Comparison of ENCODE assay signal across 8 cellular contexts in the genomic region with DNA sequence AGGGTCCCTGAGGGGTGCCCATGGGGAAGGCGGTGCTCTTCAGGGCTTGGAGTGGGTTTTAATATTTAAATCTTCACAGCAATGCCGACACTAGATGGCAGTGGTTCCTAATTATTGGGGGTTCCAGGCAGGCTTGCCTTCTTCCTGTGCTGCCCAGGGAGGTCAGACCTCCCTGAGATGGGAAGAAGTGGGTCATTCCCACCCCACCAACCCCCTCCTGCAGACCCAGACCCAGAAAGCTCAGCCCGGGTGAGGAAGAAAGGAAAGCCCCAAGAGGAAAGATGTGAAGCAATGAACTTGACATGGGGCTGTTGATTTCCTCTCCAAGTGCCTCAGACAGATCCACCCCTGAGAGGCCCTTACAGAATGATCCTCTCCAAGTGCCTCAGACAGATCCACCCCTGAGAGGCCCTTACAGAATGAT.
DNase-seq lines count a peak whose midpoint lies in the region; ATAC-seq and TF ChIP-seq lines count a peak whose summit lies in the region.

No MANE protein-coding gene starts in this region.

- TF ChIP-seq CTCF in IMR-90 (conservative IDR thresholded peaks at IDR 0.05; ENCODE audit: low read depth, low read length) (peak; percentile 93), PC-9 (conservative IDR thresholded peaks at IDR 0.05) (peak; percentile 99), upper lobe of right lung (IDR thresholded peaks at IDR 0.05) (peak; percentile 66)

- no peak overlapping the region for H3K27ac ChIP-seq in IMR-90 (ENCODE audit: insufficient read depth, low read length)
- H3K27ac ChIP-seq in PC-9: no peak overlapping the region
- no peak overlapping the region for H3K27ac ChIP-seq in upper lobe of right lung

- H2BK120ac ChIP-seq in IMR-90 (ENCODE audit: low read depth, low read length): no peak overlapping the region

- dilution Hi-C loops in IMR-90 (cut with HindIII; ENCODE audit: low sequenced_read_pairs, unreplicated experiment): no loop called here

- POLR2A ChIA-PET in IMR-90 (lab: Charles Lee; ENCODE audit: unreplicated experiment): no interaction called here
- POLR2A ChIA-PET in PC-9 (lab: Charles Lee; ENCODE audit: unreplicated experiment): no interaction called here

- peak; percentile 95 for ATAC-seq in GM21529 (IDR thresholded peaks at IDR 0.05; ENCODE audit: unreplicated experiment)
- peak; percentile 98 for ATAC-seq in IMR-90 (ENCODE audit: low read depth)
- ATAC-seq in upper lobe of right lung: peak; percentile 83

- H3K9ac ChIP-seq in IMR-90 (ENCODE audit: low read depth, low read length): no peak overlapping the region

- H2AFZ ChIP-seq in IMR-90 (replicated peaks; ENCODE audit: low read length, poor library complexity): no peak overlapping the region
- H2AFZ ChIP-seq in PC-9: no peak overlapping the region

- CTCF ChIA-PET in IMR-90 (lab: Yijun Ruan, JAX): interaction anchor here (0.6 to 2.1 kb wide), 2 partner anchors 135 to 685 kb away, joined by 3 to 11 read pairs; no protein-coding TSS in a partner anchor
- CTCF ChIA-PET in PC-9 (lab: Charles Lee): interaction anchor here (0.7 to 4.1 kb wide), 5 partner anchors 13 to 136 kb away, joined by 3 to 12 read pairs (median 5); no protein-coding TSS in a partner anchor

- TF ChIP-seq POLR2A in IMR-90 (IDR thresholded peaks at IDR 0.05; ENCODE audit: low read depth, low read length): no peak

- in situ Hi-C loops in IMR-90 (cut with MboI; ENCODE audit: low sequenced_read_pairs): loop anchor here (25.0 kb wide), 2 partner anchors 682 to 807 kb away; a partner anchor contains a TSS

- H4K8ac ChIP-seq in IMR-90 (ENCODE audit: low read depth in 2 of 2, low read length in 2 of 2): no peak overlapping the region

- no peaks in the 10 kb centered on the region for H3F3A ChIP-seq in PC-9 (ENCODE audit: insufficient read depth, low read depth)

- no peak overlapping the region for H2BK20ac ChIP-seq in IMR-90 (ENCODE audit: low read depth, low read length)

- no CpG with 5 or more reads among the region's 3 CpGs for WGBS in IMR-90 (ENCODE audit: extremely low coverage in 2 of 2, insufficient read length in 1 of 2), 2 experiments

- H2BK5ac ChIP-seq in IMR-90 (ENCODE audit: low read depth, low read length, poor library complexity, severe bottlenecking): no peak overlapping the region

- no peak overlapping the region for H3K4ac ChIP-seq in IMR-90 (ENCODE audit: low read depth, low read length)

- H3K18ac ChIP-seq in IMR-90 (ENCODE audit: low read depth, low read length): no peak overlapping the region

- TF ChIP-seq RAD21 in IMR-90 (IDR thresholded peaks at IDR 0.05; ENCODE audit: low read length): peak; percentile 96

- no peak overlapping the region for H3K14ac ChIP-seq in IMR-90 (replicated peaks; ENCODE audit: low read depth, low read length)

- H3K4me2 ChIP-seq in IMR-90 (ENCODE audit: low read depth, low read length) (no peak overlapping the region), PC-9 (no peak overlapping the region)

- H3K56ac ChIP-seq in IMR-90 (ENCODE audit: extremely low read depth, insufficient read depth, low read length): no peak overlapping the region

- H2AK9ac ChIP-seq in IMR-90 (replicated peaks; ENCODE audit: low read depth, low read length, poor library complexity): peak overlapping the region; percentile 75

- H3K9me3 ChIP-seq in IMR-90 (ENCODE audit: control insufficient read depth, insufficient read depth, low read length): no peaks in the 10 kb centered on the region
- no peaks in the 10 kb centered on the region for H3K9me3 ChIP-seq in PC-9 (ENCODE audit: insufficient read depth, low read depth)
- H3K9me3 ChIP-seq in upper lobe of right lung: no peaks in the 10 kb centered on the region

- no peak overlapping the region for H3K23ac ChIP-seq in IMR-90 (ENCODE audit: low read depth, low read length)

- H3K79me1 ChIP-seq in IMR-90 (ENCODE audit: low read depth in 1 of 2, low read length in 2 of 2): no peaks in the 10 kb centered on the region

- H4K20me1 ChIP-seq in IMR-90 (ENCODE audit: insufficient read depth, low read length) (no peaks in the 10 kb centered on the region), PC-9 (ENCODE audit: insufficient read depth) (no peaks in the 10 kb centered on the region)

- H4K5ac ChIP-seq in IMR-90 (ENCODE audit: low read depth, low read length): no peak overlapping the region

- intact Hi-C loops in IMR-90 (cut with micrococcal nuclease) (loop anchor here (1.0 to 5.0 kb wide), 5 partner anchors 85 to 792 kb away; a partner anchor contains a TSS), PC-9 (cut with micrococcal nuclease; ENCODE audit: unreplicated experiment) (loop anchor here (1.0 to 10.0 kb wide), 6 partner anchors 85 to 862 kb away; a partner anchor contains a TSS), upper lobe of right lung (cut with DNase I) (no loop called here)

- no peaks in the 10 kb centered on the region for H3K9me1 ChIP-seq in IMR-90 (ENCODE audit: insufficient read depth, low read length)

- no peak overlapping the region for H2BK15ac ChIP-seq in IMR-90 (ENCODE audit: low read depth, low read length)

- H3K27me3 ChIP-seq in IMR-90 (ENCODE audit: control insufficient read depth, insufficient read depth, low read length): peaks cover 25% of the 10 kb centered on the region
- H3K27me3 ChIP-seq in PC-9 (ENCODE audit: insufficient read depth, low read depth): peaks cover 54% of the 10 kb centered on the region
- H3K27me3 ChIP-seq in upper lobe of right lung: no peaks in the 10 kb centered on the region

- H3K36me3 ChIP-seq in IMR-90 (ENCODE audit: control insufficient read depth, insufficient read depth, low read length) (no peaks in the 10 kb centered on the region), PC-9 (ENCODE audit: low read depth) (no peaks in the 10 kb centered on the region), upper lobe of right lung (no peaks in the 10 kb centered on the region)

- H4K91ac ChIP-seq in IMR-90 (ENCODE audit: insufficient read depth, low read depth, low read length): no peak overlapping the region

- no peaks in the 10 kb centered on the region for H3K79me2 ChIP-seq in PC-9 (ENCODE audit: low read depth)

- H2AK5ac ChIP-seq in IMR-90 (ENCODE audit: low read depth, low read length): no peak overlapping the region

- BruUV-seq in IMR-90 (replicated peaks; lab: Mats Ljungman, UMichigan): no TSS peak
- no TSS peak for BruUV-seq in PC-9 (replicated peaks; lab: Mats Ljungman, UMichigan)

- no peaks in the 10 kb centered on the region for H3K9me2 ChIP-seq in PC-9 (ENCODE audit: insufficient read depth)

- DNase-seq in ELF-1 (ENCODE audit: low read depth, low spot score) (peak; percentile 84), IMR-90 (peak; percentile 67), PC-9 (peak; percentile 72 to 74), fibroblast of the conjunctiva (ENCODE audit: low read depth) (peak; percentile 60), nucleus accumbens (lab: John Stamatoyannopoulos, UW) (peak in 45 of 56 donors; percentile 8 to 72 (median 34)), upper lobe of right lung (no peak)
- peak; percentile 63 to 71 for DNase-seq in activated T-cell treated with anti-CD3 and anti-CD28 coated beads, Interleukin-2, amount 50 U/mL, for 48 hours

- no peaks in the 10 kb centered on the region for H3K4me1 ChIP-seq in IMR-90 (ENCODE audit: control insufficient read depth, insufficient read depth, low read length)
- H3K4me1 ChIP-seq in PC-9 (replicated peaks; ENCODE audit: insufficient read depth): no peaks in the 10 kb centered on the region
- H3K4me1 ChIP-seq in upper lobe of right lung: no peaks in the 10 kb centered on the region

- H3K4me3 ChIP-seq in IMR-90 (ENCODE audit: insufficient read depth, low read depth, low read length) (no peak overlapping the region), PC-9 (no peak overlapping the region), upper lobe of right lung (no peak overlapping the region)

TF ChIP-seq in IMR-90, 13 proteins besides CTCF, POLR2A, EP300 and RAD21:
- no peak for TF ChIP-seq MXI1 (IDR thresholded peaks at IDR 0.05; ENCODE audit: borderline replicate concordance, low read depth, low read length)
- TF ChIP-seq RCOR1 (IDR thresholded peaks at IDR 0.05; ENCODE audit: insufficient replicate concordance, low read length): no peak
- peak; percentile 93 for TF ChIP-seq SMC3 (IDR thresholded peaks at IDR 0.05; ENCODE audit: low read depth, low read length)
- no peak for TF ChIP-seq CEBPB (IDR thresholded peaks at IDR 0.05; ENCODE audit: low read depth, low read length)
- no peak for TF ChIP-seq CHD1 (IDR thresholded peaks at IDR 0.05; ENCODE audit: low read depth, low read length)
- TF ChIP-seq, protein P1, sequence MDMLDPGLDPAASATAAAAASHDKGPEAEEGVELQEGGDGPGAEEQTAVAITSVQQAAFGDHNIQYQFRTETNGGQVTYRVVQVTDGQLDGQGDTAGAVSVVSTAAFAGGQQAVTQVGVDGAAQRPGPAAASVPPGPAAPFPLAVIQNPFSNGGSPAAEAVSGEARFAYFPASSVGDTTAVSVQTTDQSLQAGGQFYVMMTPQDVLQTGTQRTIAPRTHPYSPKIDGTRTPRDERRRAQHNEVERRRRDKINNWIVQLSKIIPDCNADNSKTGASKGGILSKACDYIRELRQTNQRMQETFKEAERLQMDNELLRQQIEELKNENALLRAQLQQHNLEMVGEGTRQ (IDR thresholded peaks at IDR 0.05; ENCODE audit: low read depth, low read length): no peak
- no peak for TF ChIP-seq BHLHE40 (IDR thresholded peaks at IDR 0.05; ENCODE audit: low read depth, low read length)
- no peak for TF ChIP-seq RFX5 (IDR thresholded peaks at IDR 0.05; ENCODE audit: low read depth, low read length)
